Comparison of ENCODE assay signal across 9 cellular contexts in the genomic region with DNA sequence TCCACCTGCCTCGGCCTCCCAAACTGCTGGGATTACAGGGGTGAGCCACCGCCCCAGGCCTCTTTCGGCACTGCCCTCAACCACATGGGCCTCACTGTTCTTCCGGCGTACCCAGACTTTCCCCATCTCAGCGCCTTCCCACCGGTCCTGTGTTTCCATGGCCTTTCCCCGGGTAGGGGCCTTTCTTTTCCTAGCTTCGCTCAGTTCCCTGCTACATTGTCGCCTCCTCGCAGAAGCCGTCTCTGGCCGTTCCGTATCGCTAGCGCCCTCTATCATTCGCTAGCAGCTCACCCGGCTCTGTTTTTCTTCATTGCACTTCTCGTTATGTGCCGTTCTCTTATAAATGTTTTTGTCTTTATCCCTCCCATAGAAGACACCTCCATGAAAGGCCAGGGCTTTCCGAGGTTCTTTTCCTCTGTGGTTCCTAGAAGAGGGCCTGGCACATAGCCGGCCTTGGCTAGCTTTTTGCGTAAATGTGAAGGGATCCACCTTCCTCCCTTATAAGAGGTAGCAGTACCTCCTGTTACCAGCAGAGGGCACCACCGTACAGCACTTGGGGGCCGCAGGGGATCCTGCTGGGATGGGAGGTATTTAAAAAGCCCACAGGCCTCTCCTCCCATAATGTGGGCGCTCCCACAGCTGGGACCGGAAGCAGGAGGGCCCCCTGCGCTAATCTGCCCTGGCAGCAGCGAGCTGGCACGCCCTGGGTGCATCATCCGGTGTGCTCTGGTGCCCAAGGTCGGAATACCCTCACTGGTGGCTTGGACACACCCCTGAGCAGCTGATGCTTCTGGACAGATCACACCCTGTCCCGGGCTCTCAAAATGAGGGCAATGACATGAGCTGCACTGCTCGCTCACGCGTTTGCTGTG. TPM values are rescaled to one million over a fixed set of nuclear protein-coding genes. Genes with fewer than 3 reads are reported as not detected.
DNase-seq lines count a peak whose midpoint lies in the region; ATAC-seq, FAIRE-seq and TF ChIP-seq lines count a peak whose summit lies in the region.
"Had no signal": no experiment of that assay in that cellular context is flagged by ENCODE, and none has a peak within 500 bp of the region (broad histone marks: within the 10 kb centered on the region; RNA-seq: fewer than 3 reads in every experiment).

No MANE protein-coding gene starts in this region.

- H3K4me3 Mint-ChIP-seq in progenitor cell of endocrine pancreas (ENCODE audit: low read depth), result peak overlapping the region; percentile 69

- H3K4me1 ChIP-seq in adipocyte (ENCODE audit: control insufficient read depth, insufficient read depth, low read length) (peaks cover 17% of the 10 kb centered on the region), left ventricle myocardium inferior (peaks cover 70% of the 10 kb centered on the region), upper lobe of left lung (peaks cover 34 to 48% (median 43%) of the 10 kb centered on the region in 4 donors)

- peak overlapping the region; percentile 33 for H3K9ac ChIP-seq in adipocyte (ENCODE audit: low read length)

- H3K27ac Mint-ChIP-seq in progenitor cell of endocrine pancreas, result peak overlapping the region; percentile 91

- 4 to 11% methylated on average over 32 of the region's 36 CpGs for WGBS in upper lobe of left lung, 2 donors

- H3K27me3 ChIP-seq in adipocyte (replicated peaks; ENCODE audit: control insufficient read depth, insufficient read depth, low read length) (no peaks in the 10 kb centered on the region), left ventricle myocardium inferior (ENCODE audit: low read depth) (no peaks in the 10 kb centered on the region), upper lobe of left lung (no peaks in the 10 kb centered on the region)

- H3K4me1 Mint-ChIP-seq in progenitor cell of endocrine pancreas (ENCODE audit: low read depth), result peaks cover 15% of the 10 kb centered on the region

- intact Hi-C loops in left ventricle myocardium inferior (cut with micrococcal nuclease), result loop anchor here (5.0 kb wide), 1 partner anchor 57 kb away; no protein-coding TSS in a partner anchor

- DNase-seq in CMK (ENCODE audit: low read depth) (peak; percentile 80), H54 (ENCODE audit: insufficient read length, low spot score) (peak; percentile 91), NCI-H146 (lab: John Stamatoyannopoulos, UW) (peak; percentile 87), T follicular helper cell (ENCODE audit: low read depth) (peak; percentile 70), adipocyte (ENCODE audit: low read depth) (peak; percentile 91), left ventricle myocardium inferior (peak; percentile 79), progenitor cell of endocrine pancreas (ENCODE audit: low spot score, unreplicated experiment) (peak; percentile 77), upper lobe of left lung (peak; percentile 85 to 87)

- peak; percentile 55 for FAIRE-seq in H54 (lab: Jason Lieb, UNC)

- H3K9me3 ChIP-seq in adipocyte (ENCODE audit: control insufficient read depth, low read length) (no peaks in the 10 kb centered on the region), left ventricle myocardium inferior (replicated peaks) (no peaks in the 10 kb centered on the region), upper lobe of left lung (no peaks in the 10 kb centered on the region)

- peak overlapping the region; percentile 93 for H3K27ac ChIP-seq in left ventricle myocardium inferior (replicated peaks)
- peak overlapping the region; percentile 83 to 89 (median 85) for H3K27ac ChIP-seq in upper lobe of left lung

- TF ChIP-seq EP300 in upper lobe of left lung (IDR thresholded peaks at IDR 0.05), result peak in 2 of 4 donors; percentile 79 to 96

- H3K36me3 Mint-ChIP-seq in progenitor cell of endocrine pancreas (ENCODE audit: insufficient read depth), result no peaks in the 10 kb centered on the region

- H3K27me3 Mint-ChIP-seq in progenitor cell of endocrine pancreas, result peaks cover 16% of the 10 kb centered on the region

- TF ChIP-seq POLR2A in H54 (IDR thresholded peaks at IDR 0.05; ENCODE audit: low read depth, low read length), result no peak
- TF ChIP-seq POLR2A in upper lobe of left lung (IDR thresholded peaks at IDR 0.05), result peak in 2 of 4 donors; percentile 4 to 25

- H3K9me3 Mint-ChIP-seq in progenitor cell of endocrine pancreas (ENCODE audit: low read depth), result no peaks in the 10 kb centered on the region

- ATAC-seq in upper lobe of left lung (ENCODE audit: low FRiP score in 2 of 2), result peak; percentile 86 to 93

- H3K36me3 ChIP-seq in adipocyte (ENCODE audit: control insufficient read depth, insufficient read depth, low read length, severe bottlenecking), result no peaks in the 10 kb centered on the region
- no peaks in the 10 kb centered on the region for H3K36me3 ChIP-seq in left ventricle myocardium inferior
- no peaks in the 10 kb centered on the region for H3K36me3 ChIP-seq in upper lobe of left lung

- H3K4me3 ChIP-seq in adipocyte (ENCODE audit: low read length) (peak overlapping the region; percentile 54), left ventricle myocardium inferior (peak overlapping the region; percentile 72), upper lobe of left lung (peak overlapping the region; percentile 3 to 61 (median 24))

- TF ChIP-seq CTCF in left ventricle myocardium inferior (IDR thresholded peaks at IDR 0.05; ENCODE audit: borderline replicate concordance), result peak; percentile 100
- peak; percentile 100 for TF ChIP-seq CTCF in progenitor cell of endocrine pancreas (IDR thresholded peaks at IDR 0.05; ENCODE audit: unreplicated experiment)
- TF ChIP-seq CTCF in upper lobe of left lung (IDR thresholded peaks at IDR 0.05), result peak; percentile 94 to 99 (median 98)

RNA-seq across cellular contexts. Expression of gene TAMALIN, which starts 18.8 kb away (rescaled TPM):
- total RNA-seq in left ventricle myocardium inferior (20.0 TPM), progenitor cell of endocrine pancreas (12.5 and 15.5 TPM in 2 replicates), upper lobe of left lung (100 to 1,000 TPM in 2 of 6 donors, 10 to 100 TPM in 4; 52.3 to 170 (median 73.7) TPM)

RNA-seq across cellular contexts. Expression of gene NR4A1, which starts 25.7 kb away (rescaled TPM):
- total RNA-seq in left ventricle myocardium inferior, result 55.5 TPM
- total RNA-seq in progenitor cell of endocrine pancreas, result 21.7 and 22.8 TPM in 2 replicates
- total RNA-seq in upper lobe of left lung, result 100 to 1,000 TPM in 5 of 6 donors, 10 to 100 TPM in 1; 88.3 to 202 (median 156) TPM

RNA-seq across cellular contexts. Expression of gene ATG101, which starts 44.2 kb away (rescaled TPM):
- total RNA-seq in left ventricle myocardium inferior (23.8 TPM), progenitor cell of endocrine pancreas (23.5 and 26.4 TPM in 2 replicates), upper lobe of left lung (10 to 100 TPM; 17.8 to 74.8 (median 35.9) TPM)

RNA-seq across cellular contexts. Expression of gene SMIM41, which starts 54.0 kb away (rescaled TPM):
- total RNA-seq in left ventricle myocardium inferior (0.30 TPM), progenitor cell of endocrine pancreas (not detected in 2 replicates), upper lobe of left lung (10 to 100 TPM in 4 of 6 donors, 1 to 10 TPM in 2; 4.7 to 25.1 (median 15.4) TPM)
- total RNA-seq: activated CD8-positive, alpha-beta memory T cell treated with anti-CD3 and anti-CD28 coated beads for 36 hours had no signal

Comparison
In these comparisons a context has a peak if more than half of its experiments do, and no peak if none do; other contexts are left out.
1. Peak in every context shown above with its lines: DNase-seq, ATAC-seq, H3K4me3 ChIP-seq and H3K27ac ChIP-seq.